24 cellular contexts compared by ENCODE assay signal in the genomic region with DNA sequence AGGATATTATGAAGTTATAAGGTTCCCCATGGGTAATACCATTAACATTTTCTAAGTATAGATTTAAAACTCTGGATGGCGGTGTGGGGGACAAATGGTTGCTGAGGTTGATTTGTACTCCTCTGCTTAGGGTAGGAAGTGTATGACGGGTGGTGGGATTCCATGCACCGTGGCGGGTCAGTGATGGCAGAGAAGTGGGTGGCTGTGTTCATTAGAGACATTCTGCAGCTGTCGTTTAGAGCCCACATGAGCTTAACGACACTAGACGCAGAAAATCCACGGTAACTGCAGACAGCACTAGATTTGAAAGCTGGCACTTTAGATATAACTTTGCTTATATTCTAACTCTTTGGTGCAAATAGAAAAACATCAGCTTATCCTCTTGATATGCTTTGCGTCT. TPM values are rescaled to one million over a fixed set of nuclear protein-coding genes. Genes with fewer than 3 reads are reported as not detected.
DNase-seq lines count a peak whose midpoint lies in the region; ATAC-seq lines count a peak whose summit lies in the region.
"Had no signal": no experiment of that assay in that cellular context is flagged by ENCODE, and none has a peak within 500 bp of the region (broad histone marks: within the 10 kb centered on the region; RNA-seq: fewer than 3 reads in every experiment).

No MANE protein-coding gene starts in this region.

- no peak overlapping the region for H3K18ac ChIP-seq in neuronal stem cell (ENCODE audit: low read length)

- H2BK15ac ChIP-seq in neuronal stem cell (ENCODE audit: low read length): no peak overlapping the region

- no peak overlapping the region for H3K4me3 Mint-ChIP-seq in T-helper 17 cell
- no peak overlapping the region for H3K4me3 Mint-ChIP-seq in stimulated activated effector memory CD8-positive, alpha-beta T cell treated with anti-CD3 and anti-CD28 coated beads, Interleukin-12 subunit alpha, Interleukin-12 subunit beta, amount 100 ng/mL, for 72 hours
- no peak overlapping the region for H3K4me3 Mint-ChIP-seq in activated CD4-positive, alpha-beta memory T cell treated with anti-CD3 and anti-CD28 coated beads for 36 hours
- H3K4me3 Mint-ChIP-seq: CD14-positive monocyte; CD4-positive, alpha-beta T cell; CD8-positive, alpha-beta memory T cell had no signal

- no peak for ATAC-seq in T-helper 17 cell
- no peak for ATAC-seq in stimulated activated effector memory CD8-positive, alpha-beta T cell treated with anti-CD3 and anti-CD28 coated beads, Interleukin-12 subunit alpha, Interleukin-12 subunit beta, amount 100 ng/mL, for 72 hours
- ATAC-seq: A549, GM12878 had no signal

- no peak overlapping the region for H3K14ac ChIP-seq in neuronal stem cell (ENCODE audit: low read length)

- no peaks in the 10 kb centered on the region for H3K27me3 Mint-ChIP-seq in T-helper 17 cell
- H3K27me3 Mint-ChIP-seq in activated CD4-positive, alpha-beta memory T cell treated with anti-CD3 and anti-CD28 coated beads for 36 hours: no peaks in the 10 kb centered on the region
- H3K27me3 Mint-ChIP-seq: CD4-positive, alpha-beta T cell; CD8-positive, alpha-beta memory T cell had no signal

- H3K4ac ChIP-seq in neuronal stem cell (ENCODE audit: low read length): no peak overlapping the region

- no peak overlapping the region for H4K8ac ChIP-seq in neuronal stem cell (ENCODE audit: low read depth, low read length)

- no peak overlapping the region for H2BK12ac ChIP-seq in neuronal stem cell (ENCODE audit: low read length)

- H3K9me3 ChIP-seq in T-helper 17 cell (ENCODE audit: control insufficient read depth, low read length, poor library complexity, severe bottlenecking) (no peaks in the 10 kb centered on the region), neuronal stem cell (replicated peaks in 1 of 2; ENCODE audit: control insufficient read depth in 2 of 2, insufficient read depth in 1 of 2, low read depth in 1 of 2, low read length in 2 of 2) (peaks cover 0 to 2% of the 10 kb centered on the region in 2 donors)
- H3K9me3 ChIP-seq: A549; BE2C; BLaER1 treated with 17β-estradiol and CSF1 and Interleukin-3, amounts not matched to agents 10 nM and 100 nM had no signal

- H4K91ac ChIP-seq in neuronal stem cell (ENCODE audit: low read depth, low read length, poor library complexity): no peak overlapping the region

- H3K36me3 ChIP-seq in neuronal stem cell (replicated peaks in 1 of 2; ENCODE audit: control insufficient read depth in 2 of 2, insufficient read depth in 2 of 2, low read length in 2 of 2): peaks cover 2 to 4% of the 10 kb centered on the region in 2 donors
- H3K36me3 ChIP-seq: BE2C had no signal

- H2BK120ac ChIP-seq in neuronal stem cell (ENCODE audit: low read depth, low read length): no peak overlapping the region

- CTCF ChIA-PET in activated CD4-positive, alpha-beta memory T cell treated with anti-CD3 and anti-CD28 coated beads for 36 hours (lab: Charles Lee): no interaction called here

- peak overlapping the region; percentile 46 for H3K27ac ChIP-seq in neuronal stem cell (replicated peaks; ENCODE audit: low read length)
- H3K27ac ChIP-seq: A549; BLaER1 treated with 17β-estradiol and CSF1 and Interleukin-3, amounts not matched to agents 10 nM and 100 nM; GM23248 had no signal

- POLR2A ChIA-PET in activated CD4-positive, alpha-beta memory T cell treated with anti-CD3 and anti-CD28 coated beads for 36 hours (lab: Charles Lee): no interaction called here

- no peak overlapping the region for H3K4me2 ChIP-seq in neuronal stem cell (ENCODE audit: insufficient read depth, low read length, poor library complexity, severe bottlenecking)
- H3K4me2 ChIP-seq: A549; BLaER1 treated with 17β-estradiol and CSF1 and Interleukin-3, amounts not matched to agents 10 nM and 100 nM had no signal

- no peaks in the 10 kb centered on the region for H3K27me3 ChIP-seq in neuronal stem cell (ENCODE audit: control insufficient read depth in 3 of 3, insufficient read depth in 3 of 3, low read depth in 1 of 3, low read length in 3 of 3)
- H3K27me3 ChIP-seq: BE2C; BLaER1 treated with 17β-estradiol and CSF1 and Interleukin-3, amounts not matched to agents 10 nM and 100 nM had no signal

- DNase-seq in NCI-H82 (lab: John Stamatoyannopoulos, UW): peak; percentile 11
- no peak for DNase-seq in NCI-H82 treated with DMSO at 0.1 percent for 48 hours (lab: John Stamatoyannopoulos, UW; ENCODE audit: unreplicated experiment)
- DNase-seq in T-helper 17 cell: no peak
- no peak for DNase-seq in neuronal stem cell (ENCODE audit: low spot score)
- no peak for DNase-seq in stimulated activated effector memory CD8-positive, alpha-beta T cell treated with anti-CD3 and anti-CD28 coated beads, Interleukin-12 subunit alpha, Interleukin-12 subunit beta, amount 100 ng/mL, for 72 hours (ENCODE audit: low spot score in 2 of 2)
- DNase-seq in HuH-7 (ENCODE audit: low spot score): no peak
- no peak for DNase-seq in activated CD4-positive, alpha-beta memory T cell treated with anti-CD3 and anti-CD28 coated beads for 36 hours
- DNase-seq: 8988T; ACHN; AML-193; BE2C; CD4-positive, alpha-beta T cell; CD8-positive, alpha-beta memory T cell; DMS 273 treated with DMSO at 0.1 percent for 48 hours; DMS79; EL; GDM1; GM23248; H7; HCEC 1CT had no signal

- WGBS in neuronal stem cell (ENCODE audit: extremely low coverage in 2 of 2, insufficient read length in 2 of 2, insufficient replicate concordance in 1 of 2), 2 donors: no CpG with 5 or more reads among the region's 9 CpGs

- H3K36me3 Mint-ChIP-seq in T-helper 17 cell (ENCODE audit: low read depth): peaks cover 2% of the 10 kb centered on the region
- peaks cover 97% of the 10 kb centered on the region for H3K36me3 Mint-ChIP-seq in stimulated activated effector memory CD8-positive, alpha-beta T cell treated with anti-CD3 and anti-CD28 coated beads, Interleukin-12 subunit alpha, Interleukin-12 subunit beta, amount 100 ng/mL, for 72 hours
- peaks cover 22% of the 10 kb centered on the region for H3K36me3 Mint-ChIP-seq in activated CD4-positive, alpha-beta memory T cell treated with anti-CD3 and anti-CD28 coated beads for 36 hours

- no peaks in the 10 kb centered on the region for H3K9me3 Mint-ChIP-seq in stimulated activated effector memory CD8-positive, alpha-beta T cell treated with anti-CD3 and anti-CD28 coated beads, Interleukin-12 subunit alpha, Interleukin-12 subunit beta, amount 100 ng/mL, for 72 hours
- no peaks in the 10 kb centered on the region for H3K9me3 Mint-ChIP-seq in activated CD4-positive, alpha-beta memory T cell treated with anti-CD3 and anti-CD28 coated beads for 36 hours
- H3K9me3 Mint-ChIP-seq: CD14-positive monocyte; CD4-positive, alpha-beta T cell; CD8-positive, alpha-beta memory T cell had no signal

- intact Hi-C loops in activated CD4-positive, alpha-beta memory T cell treated with anti-CD3 and anti-CD28 coated beads for 36 hours (cut with micrococcal nuclease): no loop called here

- H3K4me1 Mint-ChIP-seq in T-helper 17 cell: peaks cover 11% of the 10 kb centered on the region
- no peaks in the 10 kb centered on the region for H3K4me1 Mint-ChIP-seq in stimulated activated effector memory CD8-positive, alpha-beta T cell treated with anti-CD3 and anti-CD28 coated beads, Interleukin-12 subunit alpha, Interleukin-12 subunit beta, amount 100 ng/mL, for 72 hours
- H3K4me1 Mint-ChIP-seq in activated CD4-positive, alpha-beta memory T cell treated with anti-CD3 and anti-CD28 coated beads for 36 hours (ENCODE audit: low read depth): no peaks in the 10 kb centered on the region
- H3K4me1 Mint-ChIP-seq: CD14-positive monocyte; CD8-positive, alpha-beta memory T cell had no signal

- no peak overlapping the region for H2BK5ac ChIP-seq in neuronal stem cell (ENCODE audit: low read length)

- no peak overlapping the region for H2AK5ac ChIP-seq in neuronal stem cell (ENCODE audit: low read depth, low read length)

- H2AFZ ChIP-seq in neuronal stem cell (ENCODE audit: low read length): no peak overlapping the region
- H2AFZ ChIP-seq: GM23248 had no signal

- no peaks in the 10 kb centered on the region for H3K79me1 ChIP-seq in neuronal stem cell (ENCODE audit: low read depth, low read length)

- no peak overlapping the region for H3K23ac ChIP-seq in neuronal stem cell (ENCODE audit: low read depth, low read length, poor library complexity)

- peaks cover 0 to 2% of the 10 kb centered on the region in 2 donors for H3K4me1 ChIP-seq in neuronal stem cell (ENCODE audit: control insufficient read depth in 2 of 2, insufficient read depth in 1 of 2, low read depth in 1 of 2, low read length in 2 of 2)
- H3K4me1 ChIP-seq: A549; BE2C; BLaER1 treated with 17β-estradiol and CSF1 and Interleukin-3, amounts not matched to agents 10 nM and 100 nM had no signal

- peak overlapping the region; percentile 29 for H3K27ac Mint-ChIP-seq in T-helper 17 cell
- peak overlapping the region; percentile 61 for H3K27ac Mint-ChIP-seq in stimulated activated effector memory CD8-positive, alpha-beta T cell treated with anti-CD3 and anti-CD28 coated beads, Interleukin-12 subunit alpha, Interleukin-12 subunit beta, amount 100 ng/mL, for 72 hours
- no peak overlapping the region for H3K27ac Mint-ChIP-seq in activated CD4-positive, alpha-beta memory T cell treated with anti-CD3 and anti-CD28 coated beads for 36 hours
- H3K27ac Mint-ChIP-seq: CD14-positive monocyte; CD4-positive, alpha-beta T cell had no signal

- no peak overlapping the region for H3K4me3 ChIP-seq in neuronal stem cell (ENCODE audit: low read length in 2 of 2)
- H3K4me3 ChIP-seq: A549; BLaER1 treated with 17β-estradiol and CSF1 and Interleukin-3, amounts not matched to agents 10 nM and 100 nM; GM12878; GM23248 had no signal

- no peak overlapping the region for H3K9ac ChIP-seq in neuronal stem cell (ENCODE audit: low read depth, low read length, poor library complexity)
- H3K9ac ChIP-seq: BLaER1 treated with 17β-estradiol and CSF1 and Interleukin-3, amounts not matched to agents 10 nM and 100 nM; GM23248 had no signal

RNA-seq across cellular contexts. Expression of gene SGO1, which starts 37.5 kb away (rescaled TPM):
- 1 to 10 TPM; 1.0 to 1.5 TPM for total RNA-seq in T-helper 17 cell
- polyA plus RNA-seq in neuronal stem cell (2013, experiment 1 of 2): 43.7 TPM
- polyA plus RNA-seq in neuronal stem cell (2013, experiment 2 of 2): 47.1 TPM
- total RNA-seq in activated CD4-positive, alpha-beta memory T cell treated with anti-CD3 and anti-CD28 coated beads for 36 hours: 10 to 100 TPM; 37.4 to 37.8 TPM
- total RNA-seq: CD4-positive, alpha-beta T cell had no signal

Comparison
In these comparisons a context has a peak if more than half of its experiments do, and no peak if none do; other contexts are left out.
1. RNA of gene SGO1, which starts 37.5 kb away (total RNA-seq): 37.4 to 37.8 TPM in activated CD4-positive, alpha-beta memory T cell treated with anti-CD3 and anti-CD28 coated beads for 36 hours; 1.0 to 1.5 TPM in T-helper 17 cell; every median in the first group is over 10 times any median in the second.